21 cellular contexts compared by ENCODE assay signal in the genomic region with DNA sequence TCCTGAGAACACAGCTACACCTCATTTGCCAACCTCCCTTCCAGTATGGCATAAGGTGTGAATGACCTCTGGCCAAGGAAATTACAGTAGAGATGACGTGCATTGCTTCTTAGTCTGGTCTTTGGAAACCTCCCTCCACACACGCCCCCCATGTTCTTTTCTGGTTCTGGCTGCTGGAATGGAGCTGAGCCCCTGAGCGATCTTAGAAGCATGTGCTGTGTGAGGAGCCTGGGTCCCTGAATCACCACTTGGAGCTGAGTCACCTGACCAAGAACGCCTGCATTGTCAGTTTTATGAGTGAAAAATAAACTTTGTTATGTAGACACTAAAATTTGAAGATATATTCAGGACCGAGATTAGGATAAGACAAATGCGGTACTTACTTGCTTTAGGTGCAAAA. TPM values are rescaled to one million over a fixed set of nuclear protein-coding genes. Genes with fewer than 3 reads are reported as not detected.
"Had no signal": no experiment of that assay in that cellular context is flagged by ENCODE, and none has a peak within 500 bp of the region (broad histone marks: within the 10 kb centered on the region; RNA-seq: fewer than 3 reads in every experiment).

No MANE protein-coding gene starts in this region.

- H3K27ac ChIP-seq: body of pancreas, neutrophil, pancreas, psoas muscle, right atrium auricular region, upper lobe of right lung had no signal

- H3K9me3 ChIP-seq: body of pancreas, neutrophil, pancreas, psoas muscle, right atrium auricular region, upper lobe of right lung had no signal

- H3K36me3 ChIP-seq: neutrophil, pancreas, right atrium auricular region, upper lobe of right lung had no signal

- H3K4me3 ChIP-seq: body of pancreas, pancreas, psoas muscle, right atrium auricular region, upper lobe of right lung had no signal

- H3K27me3 ChIP-seq: body of pancreas, neutrophil, pancreas, right atrium auricular region, upper lobe of right lung had no signal

- H3K4me1 ChIP-seq: body of pancreas, pancreas, psoas muscle, right atrium auricular region, upper lobe of right lung had no signal

- ATAC-seq: activated CD8-positive, alpha-beta T cell treated with anti-CD3 and anti-CD28 coated beads, Interleukin-2, amount 10 ng/mL, durations not matched to agents 7 days and 5 days; activated naive CD8-positive, alpha-beta T cell treated with anti-CD3 and anti-CD28 coated beads, Interleukin-2, amount 50 U/mL, for 24 hours; body of pancreas; left colon; pancreas; psoas muscle; stimulated activated naive CD8-positive, alpha-beta T cell treated with anti-CD3 and anti-CD28 coated beads, Interleukin-15, Interleukin-2, amounts not matched to agents 100 U/mL and 50 U/mL, for 24 hours; upper lobe of right lung had no signal

- DNase-seq: activated CD4-positive, alpha-beta T cell treated with anti-CD3 and anti-CD28 coated beads for 1 hour; activated CD4-positive, alpha-beta T cell treated with anti-CD3 and anti-CD28 coated beads, Interleukin-2, amount 50 U/mL, for 1 hour; activated CD8-positive, alpha-beta T cell treated with anti-CD3 and anti-CD28 coated beads, Interleukin-2, amount 10 ng/mL, durations not matched to agents 7 days and 5 days; activated gamma-delta T cell; activated naive CD4-positive, alpha-beta T cell treated with anti-CD3 and anti-CD28 coated beads, Interleukin-2, amount 50 U/mL, for 16 hours; activated naive CD8-positive, alpha-beta T cell treated with anti-CD3 and anti-CD28 coated beads, Interleukin-2, amount 50 U/mL, for 24 hours; anterior cingulate cortex; body of pancreas; effector CD4-positive, alpha-beta T cell; erythroblast; hypothalamus; islet precursor cell; left colon; mesenchymal stem cell; pancreas; psoas muscle; stimulated activated CD4-positive, alpha-beta T cell treated with anti-CD3 and anti-CD28 coated beads, Interleukin-4, amount 100 ng/mL, for 4 hours; stimulated activated naive CD8-positive, alpha-beta T cell treated with anti-CD3 and anti-CD28 coated beads, Interleukin-15, Interleukin-2, amounts not matched to agents 100 U/mL and 50 U/mL, for 24 hours; upper lobe of right lung had no signal

RNA-seq across cellular contexts. Expression of a gene that starts 51.4 kb away (rescaled TPM):
- total RNA-seq: activated CD8-positive, alpha-beta T cell treated with anti-CD3 and anti-CD28 coated beads, Interleukin-2, amount 10 ng/mL, durations not matched to agents 7 days and 5 days; body of pancreas had no signal
